ENCODE assay signal across 12 cellular contexts in the genomic region with DNA sequence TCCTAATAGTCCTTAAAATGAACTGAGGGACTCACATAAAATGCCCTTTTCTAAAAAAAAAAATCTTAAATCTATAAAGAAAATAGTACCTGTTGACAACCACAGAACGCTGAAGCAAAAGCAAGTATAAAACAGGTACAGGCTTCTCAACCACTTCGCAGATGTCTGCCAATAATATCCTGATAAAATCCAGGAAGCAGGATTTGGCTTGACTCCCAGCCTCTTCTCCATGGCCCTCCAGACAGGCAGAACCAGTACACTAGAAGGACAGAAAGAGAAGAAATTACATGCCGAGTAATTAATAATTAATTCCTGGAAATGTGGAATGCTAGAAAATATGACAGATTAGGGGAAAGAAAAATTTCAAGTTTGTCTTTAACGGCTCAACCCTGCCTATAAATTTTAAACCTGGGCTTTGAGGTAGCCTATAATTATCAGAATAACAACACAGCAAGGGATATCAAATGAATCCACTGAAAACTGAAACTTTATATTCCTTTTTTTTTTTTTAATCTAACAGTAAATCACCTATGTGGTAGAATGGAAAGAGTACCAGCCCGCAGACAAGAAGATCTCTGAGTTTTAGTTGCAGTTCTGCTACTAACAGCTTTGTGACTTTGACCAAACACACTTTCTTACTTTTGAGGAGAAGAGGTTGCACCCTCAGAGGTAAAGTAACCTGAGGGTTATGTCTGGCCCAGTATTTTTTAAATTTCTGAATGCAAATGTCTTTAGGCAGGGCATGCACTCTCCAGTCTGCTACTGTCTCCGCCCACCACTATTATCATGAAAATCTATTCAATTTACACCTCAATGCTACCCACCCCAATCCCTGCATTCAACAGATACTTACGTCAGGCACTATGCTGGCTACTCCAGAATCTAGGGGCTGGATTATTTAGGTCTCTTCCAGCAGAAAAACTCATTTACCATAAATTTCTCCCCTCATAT. TPM values are rescaled to one million over a fixed set of nuclear protein-coding genes. Genes with fewer than 3 reads are reported as not detected.
DNase-seq lines count a peak whose midpoint lies in the region; ATAC-seq and TF ChIP-seq lines count a peak whose summit lies in the region.
"Had no signal": no experiment of that assay in that cellular context is flagged by ENCODE, and none has a peak within 500 bp of the region (broad histone marks: within the 10 kb centered on the region; RNA-seq: fewer than 3 reads in every experiment).

No MANE protein-coding gene starts in this region.

- DNase-seq in DND-41 (no peak), NCI-H2107 (lab: John Stamatoyannopoulos, UW) (peak; percentile 24), neural crest cell (ENCODE audit: low read depth, low spot score) (no peak), PC-9 (no peak)
- DNase-seq: activated CD8-positive, alpha-beta memory T cell treated with anti-CD3 and anti-CD28 coated beads, Interleukin-2, amount 50 U/mL, for 48 hours; left ventricle myocardium superior; stimulated activated CD4-positive, alpha-beta T cell treated with anti-CD3 and anti-CD28 coated beads, Interleukin-12 subunit alpha, Interleukin-12 subunit beta, amount 100 ng/mL, for 4 hours; T-cell had no signal

- H3K27me3 ChIP-seq in DND-41 (ENCODE audit: insufficient read depth, low read length, poor library complexity) (no peaks in the 10 kb centered on the region), endocrine pancreas (ENCODE audit: control insufficient read depth, insufficient read depth, low read length) (no peaks in the 10 kb centered on the region), PC-9 (ENCODE audit: insufficient read depth, low read depth) (no peaks in the 10 kb centered on the region)

- no peaks in the 10 kb centered on the region for H3K9me3 Mint-ChIP-seq in neural crest cell
- H3K9me3 Mint-ChIP-seq: T-cell had no signal

- H3K9ac ChIP-seq in DND-41 (ENCODE audit: low read depth, low read length) (no peak overlapping the region), endocrine pancreas (ENCODE audit: control insufficient read depth, insufficient read depth, low read length) (no peak overlapping the region)

- CTCF ChIA-PET in PC-9 (lab: Charles Lee): no interaction called here

- H3K9me2 ChIP-seq in PC-9 (ENCODE audit: insufficient read depth): no peaks in the 10 kb centered on the region

- no peak overlapping the region for H3K4me3 ChIP-seq in DND-41 (ENCODE audit: low read depth in 1 of 2, low read length in 2 of 2)
- peak overlapping the region; percentile 50 for H3K4me3 ChIP-seq in endocrine pancreas (ENCODE audit: control insufficient read depth, insufficient read depth, low read length)
- no peak overlapping the region for H3K4me3 ChIP-seq in PC-9

- BruUV-seq in PC-9 (replicated peaks; lab: Mats Ljungman, UMichigan): no TSS peak

- H3K4me1 ChIP-seq in DND-41 (ENCODE audit: insufficient read depth, low read length) (peaks cover 34% of the 10 kb centered on the region), endocrine pancreas (ENCODE audit: control insufficient read depth, insufficient read depth, low read length) (peaks cover 11% of the 10 kb centered on the region), PC-9 (replicated peaks; ENCODE audit: insufficient read depth) (peaks cover 10% of the 10 kb centered on the region)

- peak overlapping the region; percentile 100; the same call in 1 of the 2 replicates for H3K4me2 ChIP-seq in DND-41 (ENCODE audit: insufficient read depth, low read length)
- no peak overlapping the region for H3K4me2 ChIP-seq in PC-9

- no peaks in the 10 kb centered on the region for H3K27me3 Mint-ChIP-seq in neural crest cell (ENCODE audit: low read depth)
- H3K27me3 Mint-ChIP-seq: T-cell had no signal

- H3K9me3 ChIP-seq in DND-41 (ENCODE audit: insufficient read depth, low read length, severe bottlenecking) (no peaks in the 10 kb centered on the region), endocrine pancreas (ENCODE audit: control insufficient read depth, low read length) (no peaks in the 10 kb centered on the region), PC-9 (ENCODE audit: insufficient read depth, low read depth) (no peaks in the 10 kb centered on the region)

- no peak overlapping the region for H2AFZ ChIP-seq in DND-41 (ENCODE audit: low read depth, low read length)
- no peak overlapping the region for H2AFZ ChIP-seq in PC-9

- no peaks in the 10 kb centered on the region for H3F3A ChIP-seq in PC-9 (ENCODE audit: insufficient read depth, low read depth)

- POLR2A ChIA-PET in PC-9 (lab: Charles Lee; ENCODE audit: unreplicated experiment): no interaction called here

- H3K36me3 Mint-ChIP-seq in neural crest cell (ENCODE audit: low read depth): no peaks in the 10 kb centered on the region

- H3K79me2 ChIP-seq in DND-41 (ENCODE audit: insufficient read depth, low read length): peaks cover 35% of the 10 kb centered on the region
- H3K79me2 ChIP-seq in PC-9 (ENCODE audit: low read depth): peaks cover 42% of the 10 kb centered on the region

- no peak overlapping the region for H3K27ac Mint-ChIP-seq in neural crest cell (ENCODE audit: unreplicated experiment)

- intact Hi-C loops in PC-9 (cut with micrococcal nuclease; ENCODE audit: unreplicated experiment): loop anchor here (5.0 kb wide), 1 partner anchor 362 kb away; a partner anchor contains a TSS

- peak overlapping the region; percentile 94 for H3K4me3 Mint-ChIP-seq in neural crest cell

- H3K36me3 ChIP-seq in DND-41 (ENCODE audit: insufficient read depth, low read length) (peaks cover 30% of the 10 kb centered on the region), endocrine pancreas (ENCODE audit: control insufficient read depth, insufficient read depth, low read length) (no peaks in the 10 kb centered on the region), PC-9 (ENCODE audit: low read depth) (peaks cover 20% of the 10 kb centered on the region; the same call in 1 of the 2 replicates)

- ATAC-seq in DND-41 (ENCODE audit: insufficient read depth, low read depth) (no peak), GM19351 (IDR thresholded peaks at IDR 0.05; ENCODE audit: unreplicated experiment) (no peak), GM19328 (IDR thresholded peaks at IDR 0.05; ENCODE audit: unreplicated experiment) (no peak), HG02623 (IDR thresholded peaks at IDR 0.05; ENCODE audit: unreplicated experiment) (no peak)
- ATAC-seq: left ventricle myocardium superior, T-cell had no signal

- no peaks in the 10 kb centered on the region for H4K20me1 ChIP-seq in DND-41 (ENCODE audit: insufficient read depth, low read length)
- peaks cover 22% of the 10 kb centered on the region for H4K20me1 ChIP-seq in PC-9 (ENCODE audit: insufficient read depth)

- TF ChIP-seq CTCF in DND-41 (IDR thresholded peaks at IDR 0.05; ENCODE audit: borderline replicate concordance, extremely low read depth, low read length, poor library complexity, severe bottlenecking): no peak
- no peak for TF ChIP-seq CTCF in neural crest cell (conservative IDR thresholded peaks at IDR 0.05)
- no peak for TF ChIP-seq CTCF in PC-9 (conservative IDR thresholded peaks at IDR 0.05)

- H3K4me1 Mint-ChIP-seq in neural crest cell: peaks cover 35% of the 10 kb centered on the region

- H3K27ac ChIP-seq in DND-41 (ENCODE audit: low read length) (no peak overlapping the region), PC-9 (no peak overlapping the region)

RNA-seq across cellular contexts. Expression of a gene that starts 2.7 kb away (rescaled TPM):
- total RNA-seq in neural crest cell (54.2 and 55.9 TPM in 2 replicates), PC-9 (2021) (69.1 and 72.0 TPM in 2 replicates)

RNA-seq across cellular contexts. Expression of a gene that starts 3.1 kb away (rescaled TPM):
- total RNA-seq in neural crest cell (32.6 and 33.7 TPM in 2 replicates), PC-9 (2021) (26.6 and 28.0 TPM in 2 replicates)

RNA-seq across cellular contexts. Expression of a gene that starts 18.6 kb away (rescaled TPM):
- total RNA-seq in neural crest cell (0.43 and 0.61 TPM in 2 replicates), PC-9 (2021) (0.72 and 1.3 TPM in 2 replicates)
